ENCODE assay signal across 29 cellular contexts in the genomic region with DNA sequence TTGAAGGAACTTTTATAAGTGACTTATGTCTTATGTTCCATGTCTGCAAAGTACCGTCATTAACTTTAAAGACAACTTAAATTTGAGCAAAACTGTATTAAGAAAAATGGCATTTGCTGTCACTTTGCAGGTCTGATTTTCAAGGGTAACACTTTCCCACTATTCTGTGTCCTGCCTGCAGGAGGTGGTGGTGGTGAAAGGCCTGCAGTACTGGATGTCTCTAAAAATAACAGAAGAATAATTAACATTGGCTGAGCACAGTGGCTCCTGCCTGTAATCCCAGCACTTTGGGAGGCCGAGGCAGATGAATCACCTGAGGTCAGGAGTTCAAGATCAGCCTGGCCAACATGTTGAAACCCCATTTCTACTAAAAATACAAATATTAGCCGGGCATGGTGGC. TPM values are rescaled to one million over a fixed set of nuclear protein-coding genes. Genes with fewer than 3 reads are reported as not detected.
"Had no signal": no experiment of that assay in that cellular context is flagged by ENCODE, and none has a peak within 500 bp of the region (broad histone marks: within the 10 kb centered on the region; RNA-seq: fewer than 3 reads in every experiment).

No MANE protein-coding gene starts in this region.

- FAIRE-seq: bronchial epithelial cell, TTC549 had no signal

- DNase-seq: activated B cell treated with CpG ODN at 0.5 μM for 24 hours; activated CD4-positive, alpha-beta memory T cell treated with anti-CD3 and anti-CD28 coated beads for 36 hours; activated CD4-positive, alpha-beta T cell treated with anti-CD3 and anti-CD28 coated beads for 4 hours; activated CD4-positive, alpha-beta T cell treated with anti-CD3 and anti-CD28 coated beads, Interleukin-2, amount 50 U/mL, for 1 hour; activated CD4-positive, CD25-positive, alpha-beta regulatory T cell treated with anti-CD3 and anti-CD28 coated beads, Interleukin-2, amount 50 U/mL, for 72 hours; activated CD8-positive, alpha-beta memory T cell treated with anti-CD3 and anti-CD28 coated beads, Interleukin-2, amount 50 U/mL, for 4 hours; activated naive CD4-positive, alpha-beta T cell treated with anti-CD3 and anti-CD28 coated beads, Interleukin-2, amount 10 ng/mL, durations not matched to agents 7 days and 5 days; activated naive CD8-positive, alpha-beta T cell treated with anti-CD3 and anti-CD28 coated beads, Interleukin-2, amount 50 U/mL, for 24 hours; activated T-cell treated with anti-CD3 and anti-CD28 coated beads for 4 hours; activated T-cell treated with anti-CD3 and anti-CD28 coated beads, Interleukin-2, amount 50 U/mL, for 4 hours; anterior cingulate cortex; central memory CD4-positive, alpha-beta T cell; NCI-H1092 treated with DMSO at 0.1 percent for 48 hours; NCI-H1417; NCI-H146; NCI-H187 treated with DMSO at 0.1 percent for 48 hours; NCI-H2081; NCI-H2171 treated with DMSO at 0.1 percent for 48 hours; NCI-H226; NCI-H446 treated with DMSO at 0.1 percent for 48 hours; NCI-H524; SHP77; SJCRH30 had no signal

- H3K4me1 ChIP-seq: SJCRH30 had no signal

- H3K36me3 ChIP-seq: SJCRH30 had no signal

- H3K9me3 ChIP-seq: SJCRH30 had no signal

- H3K27me3 ChIP-seq: SJCRH30 had no signal

- H3K27ac ChIP-seq: KMS-11, SJCRH30, SK-N-MC had no signal

- H3K9ac ChIP-seq: KMS-11 had no signal

- H3K4me3 ChIP-seq: SJCRH30, SK-N-MC had no signal

- H3K4me2 ChIP-seq: KMS-11 had no signal

- ATAC-seq: activated naive CD8-positive, alpha-beta T cell treated with anti-CD3 and anti-CD28 coated beads, Interleukin-2, amount 50 U/mL, for 24 hours; activated T-cell treated with anti-CD3 and anti-CD28 coated beads, Interleukin-2, amount 50 U/mL, for 4 hours; Panc1 had no signal

RNA-seq across cellular contexts. Expression of gene PTER, which starts 13.2 kb away (rescaled TPM):
- total RNA-seq: M059J had no signal
